ENCODE assay signal across 8 cellular contexts in genomic region chr6:15691250-15691869, GRCh38. TPM values are rescaled to one million over a fixed set of nuclear protein-coding genes. Genes with fewer than 3 reads are reported as not detected.
A peak's percentile ranks its signal among the peaks of the same experiment; 100 is the strongest.
DNase-seq lines count a peak whose midpoint lies in the region; ATAC-seq and TF ChIP-seq lines count a peak whose summit lies in the region.

No MANE protein-coding gene starts in this region.

- no peaks in the 10 kb centered on the region for H3K27me3 ChIP-seq in duodenal mucosa (ENCODE audit: control insufficient read depth in 1 of 2, insufficient read depth in 2 of 2, low read length in 2 of 2)

- H3K4me3 ChIP-seq in duodenal mucosa (ENCODE audit: low read depth in 1 of 2, low read length in 2 of 2) = peak overlapping the region; percentile 3 to 51

- peak; percentile 95 for DNase-seq in NCI-H748 (lab: John Stamatoyannopoulos, UW; ENCODE audit: unreplicated experiment)
- DNase-seq in activated CD4-positive, alpha-beta T cell treated with anti-CD3 and anti-CD28 coated beads, Interleukin-2, amount 50 U/mL, for 24 hours (ENCODE audit: low read depth in 1 of 2, low spot score in 1 of 2) = peak; percentile 42 to 78
- DNase-seq in lung microvascular endothelial cell (ENCODE audit: low read depth in 2 of 2) = peak; percentile 92 to 94
- DNase-seq in stimulated activated CD8-positive, alpha-beta memory T cell treated with anti-CD3 and anti-CD28 coated beads, Interleukin-12 subunit alpha, Interleukin-12 subunit beta, amount 100 ng/mL, for 1 hour (ENCODE audit: low read depth) = peak; percentile 53

- H3K27ac ChIP-seq in C4-2B (no peak overlapping the region), duodenal mucosa (ENCODE audit: low read depth, low read length) (no peak overlapping the region)

- no peaks in the 10 kb centered on the region for H3K36me3 ChIP-seq in duodenal mucosa (ENCODE audit: control insufficient read depth in 1 of 2, insufficient read depth in 2 of 2, low read length in 2 of 2)

- TF ChIP-seq CTCF in C4-2B (conservative IDR thresholded peaks at IDR 0.05) = peak; percentile 100

- no peaks in the 10 kb centered on the region for H3K9me3 ChIP-seq in duodenal mucosa (ENCODE audit: control insufficient read depth in 1 of 2, low read length in 2 of 2)

- H3K9ac ChIP-seq in duodenal mucosa (ENCODE audit: low read depth in 1 of 2, low read length in 2 of 2) = peak overlapping the region in 1 of 2 donors; percentile 33

- peaks cover 12 to 14% of the 10 kb centered on the region in 2 donors for H3K4me1 ChIP-seq in duodenal mucosa (ENCODE audit: control insufficient read depth in 1 of 2, insufficient read depth in 2 of 2, low read length in 2 of 2)

- ATAC-seq in GM19372 (IDR thresholded peaks at IDR 0.05; ENCODE audit: low read depth, unreplicated experiment) = peak; percentile 92
- peak; percentile 94 for ATAC-seq in HG03521 (IDR thresholded peaks at IDR 0.05; ENCODE audit: unreplicated experiment)

RNA-seq across cellular contexts. Expression of gene DTNBP1, which starts 28.5 kb away (rescaled TPM):
- total RNA-seq in lung microvascular endothelial cell = 9.4 and 9.5 TPM in 2 replicates
